In the genomic region with DNA sequence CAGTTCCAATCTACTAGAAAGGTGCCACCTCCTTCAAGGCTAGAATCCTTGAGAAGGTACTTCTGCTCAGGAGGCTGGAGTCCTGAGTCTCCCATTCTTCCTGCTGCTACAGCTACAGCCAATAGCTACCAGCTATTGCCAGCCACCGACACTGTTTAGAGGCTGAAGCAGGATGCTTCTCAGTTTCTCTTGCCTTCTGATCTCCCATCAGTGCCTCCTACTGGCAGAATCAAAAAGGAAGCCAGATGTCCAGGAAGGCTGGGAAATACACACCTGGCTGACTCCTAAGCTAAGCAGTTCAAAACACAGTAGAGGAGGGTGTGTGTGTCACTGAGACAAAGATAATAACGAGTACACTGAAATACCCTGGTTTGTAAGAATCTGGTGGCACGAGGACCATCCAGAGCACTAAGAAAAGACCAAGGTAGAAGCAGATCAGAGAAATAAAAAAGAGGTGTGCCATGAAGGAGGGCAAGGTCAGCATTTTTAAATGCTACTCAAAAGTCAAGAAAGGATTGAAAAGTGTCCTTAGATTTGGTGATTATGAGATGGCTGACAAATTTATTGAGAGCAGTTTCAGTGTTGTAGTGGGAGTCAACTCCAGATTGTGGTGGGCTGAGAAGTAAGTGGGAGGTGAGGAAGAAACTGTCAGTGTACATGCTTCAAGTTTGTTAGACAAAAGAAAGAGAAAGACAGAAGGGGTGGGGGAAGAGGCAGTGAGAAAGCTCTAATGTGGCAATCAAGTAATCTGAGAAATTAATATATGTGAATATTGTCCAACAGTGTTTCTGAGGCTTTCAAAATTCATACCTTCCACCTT, we compare ENCODE assay signal across 8 cellular contexts. TPM values are rescaled to one million over a fixed set of nuclear protein-coding genes. Genes with fewer than 3 reads are reported as not detected.
DNase-seq lines count a peak whose midpoint lies in the region; ATAC-seq, FAIRE-seq and TF ChIP-seq lines count a peak whose summit lies in the region.

No MANE protein-coding gene starts in this region.

- no peak overlapping the region for H2AFZ ChIP-seq in H1 (ENCODE audit: low read length)

- H2BK5ac ChIP-seq in H1 (ENCODE audit: low read depth, low read length) = no peak overlapping the region

- no peak overlapping the region for H2AK5ac ChIP-seq in H1 (ENCODE audit: low read depth, low read length)

- no peak overlapping the region for H3K27ac ChIP-seq in H1 (ENCODE audit: low read depth, low read length)
- peak overlapping the region in 2 of 8 donors; percentile 26 to 89 for H3K27ac ChIP-seq in spleen

- no peak overlapping the region for H4K5ac ChIP-seq in H1 (ENCODE audit: insufficient read length, low read depth, low read length)

- peak; percentile 31 for ATAC-seq in activated CD4-positive, alpha-beta T cell treated with anti-CD3 and anti-CD28 coated beads for 36 hours
- ATAC-seq in HG02798 (IDR thresholded peaks at IDR 0.05; ENCODE audit: poor library complexity, unreplicated experiment) = no peak

- peaks cover 0 to 7% of the 10 kb centered on the region in 2 experiments for H4K20me1 ChIP-seq in H1 (replicated peaks in 1 of 2; ENCODE audit: control insufficient read depth in 1 of 2, insufficient read depth in 2 of 2, low read length in 2 of 2)

- H3K14ac ChIP-seq in H1 (ENCODE audit: insufficient read length) = no peak overlapping the region

- no peaks in the 10 kb centered on the region for H3K79me2 ChIP-seq in H1 (ENCODE audit: control insufficient read depth in 1 of 2, insufficient read depth in 2 of 2, low read length in 2 of 2)

- no peak overlapping the region for H3K56ac ChIP-seq in H1 (replicated peaks; ENCODE audit: insufficient read length, low read depth, low read length)

- no peak overlapping the region; the same call in 1 of the 2 replicates for H2BK12ac ChIP-seq in H1 (ENCODE audit: low read depth, low read length)

- H3K4me3 Mint-ChIP-seq in activated CD4-positive, alpha-beta T cell treated with anti-CD3 and anti-CD28 coated beads for 36 hours = no peak overlapping the region

- H4K8ac ChIP-seq in H1 (ENCODE audit: extremely low read depth, insufficient read depth, low read length) = no peak overlapping the region

- no peak overlapping the region for H2BK120ac ChIP-seq in H1 (replicated peaks; ENCODE audit: low read depth, low read length)

- H3K4ac ChIP-seq in H1 (replicated peaks; ENCODE audit: insufficient read length, low read depth, low read length) = no peak overlapping the region

- POLR2A ChIA-PET in activated CD4-positive, alpha-beta T cell treated with anti-CD3 and anti-CD28 coated beads for 36 hours (lab: Charles Lee) = interaction anchor here (0.6 to 4.2 kb wide), 5 partner anchors 14 to 55 kb away, joined by 3 to 83 read pairs (median 8); no protein-coding TSS in a partner anchor
- POLR2A ChIA-PET in H1 (lab: Charles Lee; ENCODE audit: partially characterized antibody) = interaction anchor here (1.2 to 33.3 kb wide), 5 partner anchors 9 to 61 kb away, joined by 3 to 1158 read pairs (median 14); a partner anchor contains a TSS

- TF ChIP-seq POLR2A in H1 (IDR thresholded peaks at IDR 0.05; ENCODE audit: control extremely low read depth in 1 of 2, low read depth in 2 of 2, low read length in 2 of 2) = no peak
- TF ChIP-seq POLR2A in spleen (IDR thresholded peaks at IDR 0.05) = no peak

- H3K23ac ChIP-seq in H1 (ENCODE audit: insufficient read length) = no peak overlapping the region

- H3K27ac Mint-ChIP-seq in activated CD4-positive, alpha-beta T cell treated with anti-CD3 and anti-CD28 coated beads for 36 hours = peak overlapping the region; percentile 7

- TF ChIP-seq RAD21 in H1 (IDR thresholded peaks at IDR 0.05 in 1 of 2, conservative IDR thresholded peaks at IDR 0.05 in 1 of 2; ENCODE audit: low read depth in 2 of 2, low read length in 2 of 2) = peak; percentile 12 to 50; a peak in 3 of 4 replicates

- H3K18ac ChIP-seq in H1 (ENCODE audit: extremely low read depth, low read length) = no peak overlapping the region

- H3K23me2 ChIP-seq in H1 (ENCODE audit: low read depth, low read length) = 0 out of 2 replicates have a peak, but pooled peaks cover 4% of the 10 kb centered on the region

- peak; percentile 90 for FAIRE-seq in H1 (lab: Jason Lieb, UNC)

- H3K9me3 Mint-ChIP-seq in activated CD4-positive, alpha-beta T cell treated with anti-CD3 and anti-CD28 coated beads for 36 hours (ENCODE audit: low read depth) = no peaks in the 10 kb centered on the region

- H3K9ac ChIP-seq in H1 (replicated peaks in 1 of 4; ENCODE audit: extremely low read depth in 1 of 4, low read depth in 3 of 4, low read length in 3 of 4) = no peak overlapping the region

- no peaks in the 10 kb centered on the region for H3K79me1 ChIP-seq in H1 (ENCODE audit: low read depth, low read length)

- H2BK15ac ChIP-seq in H1 (ENCODE audit: low read length) = no peak overlapping the region

- intact Hi-C loops in activated CD4-positive, alpha-beta T cell treated with anti-CD3 and anti-CD28 coated beads for 36 hours (cut with DNase I, micrococcal nuclease) = no loop called here
- intact Hi-C loops in spleen (cut with DNase I; ENCODE audit: low total_unique reads) = no loop called here

- TF ChIP-seq CTCF in H1 (IDR thresholded peaks at IDR 0.05; ENCODE audit: control extremely low read depth in 1 of 3, insufficient read depth in 1 of 3, low read depth in 1 of 3, low read length in 3 of 3) = peak; percentile 27 to 86 (median 76)
- TF ChIP-seq CTCF in spleen (IDR thresholded peaks at IDR 0.05 in 8 of 11, conservative IDR thresholded peaks at IDR 0.05 in 3 of 11) = peak in 8 of 11 experiments; percentile 6 to 43 (median 24)

- H4K91ac ChIP-seq in H1 (replicated peaks; ENCODE audit: insufficient read length, low read length) = no peak overlapping the region

- H3K9me3 ChIP-seq in H1 (ENCODE audit: insufficient read depth in 2 of 2, low read depth in 1 of 2, low read length in 1 of 2) = no peaks in the 10 kb centered on the region
- H3K9me3 ChIP-seq in spleen = no peaks in the 10 kb centered on the region

- H3K4me1 ChIP-seq in H1 (replicated peaks in 1 of 4; ENCODE audit: control insufficient read depth in 3 of 4, insufficient read depth in 4 of 4, low read length in 3 of 4) (peaks cover 0 to 10% (median 3%) of the 10 kb centered on the region in 4 experiments; a peak in 5 of 7 replicates), spleen (peaks cover 14 to 70% (median 56%) of the 10 kb centered on the region in 6 donors)

- WGBS in H1 (ENCODE audit: extremely low coverage in 1 of 2, insufficient coverage in 1 of 2, insufficient read length in 1 of 2, insufficient replicate concordance in 2 of 2, low coverage in 1 of 2, low lambda C conversion rate in 2 of 2, missing lambda C conversion rate in 1 of 2), 2 experiments = 41% methylated on average over 3 of the region's 3 CpGs; no CpG with 5 or more reads in 1 of the 2 experiments
- WGBS in spleen, 5 donors = 37 to 70% (median 41%) methylated on average over 3 of the region's 3 CpGs

- DNase-seq in activated CD4-positive, alpha-beta T cell treated with anti-CD3 and anti-CD28 coated beads for 36 hours = peak; percentile 55
- no peak for DNase-seq in activated CD4-positive, alpha-beta T cell treated with anti-CD3 and anti-CD28 coated beads, Interleukin-2, amount 50 U/mL, for 4 hours
- DNase-seq in NCI-H526 treated with DMSO at 0.1 percent for 48 hours (lab: John Stamatoyannopoulos, UW) (peak; percentile 13), H1 (ENCODE audit: low read depth in 1 of 2, low spot score in 2 of 2) (peak in 1 of 2 experiments; percentile 54), spleen (no peak), Kasumi-1 (lab: John Stamatoyannopoulos, UW) (no peak), NK-92 (lab: John Stamatoyannopoulos, UW; ENCODE audit: unreplicated experiment) (no peak)

- TF ChIP-seq EP300 in H1 (IDR thresholded peaks at IDR 0.05; ENCODE audit: borderline replicate concordance in 1 of 2, low read depth in 2 of 2, low read length in 2 of 2) = no peak

- H3K4me3 ChIP-seq in H1 (ENCODE audit: extremely low read depth in 1 of 4, insufficient read depth in 2 of 4, low read depth in 3 of 4, low read length in 4 of 4) (no peak overlapping the region), spleen (no peak overlapping the region)

- H2BK20ac ChIP-seq in H1 (ENCODE audit: low read length) = no peak overlapping the region

- no peak overlapping the region for H3K4me2 ChIP-seq in H1 (ENCODE audit: insufficient read depth in 1 of 2, low read depth in 2 of 2, low read length in 2 of 2)

- H3K27me3 ChIP-seq in H1 (replicated peaks in 1 of 4; ENCODE audit: control insufficient read depth in 3 of 4, extremely low read depth in 1 of 4, insufficient read depth in 3 of 4, low read length in 3 of 4) (no peaks in the 10 kb centered on the region; a peak in 1 of 7 replicates), spleen (replicated peaks in 1 of 7) (no peaks in the 10 kb centered on the region)

- H3K4me1 Mint-ChIP-seq in activated CD4-positive, alpha-beta T cell treated with anti-CD3 and anti-CD28 coated beads for 36 hours = peaks cover 41% of the 10 kb centered on the region

- H3K27me3 Mint-ChIP-seq in activated CD4-positive, alpha-beta T cell treated with anti-CD3 and anti-CD28 coated beads for 36 hours = no peaks in the 10 kb centered on the region

- CTCF ChIA-PET in activated CD4-positive, alpha-beta T cell treated with anti-CD3 and anti-CD28 coated beads for 36 hours (lab: Charles Lee) = interaction anchor here (0.6 to 10.4 kb wide), 20 partner anchors 8 to 268 kb away, joined by 3 to 197 read pairs (median 10); a partner anchor contains a TSS
- CTCF ChIA-PET in H1 (lab: Charles Lee; ENCODE audit: partially characterized antibody) = interaction anchor here (0.6 to 11.1 kb wide), 27 partner anchors 11 to 734 kb away, joined by 3 to 168 read pairs (median 6); a partner anchor contains a TSS

- no peaks in the 10 kb centered on the region for H3K36me3 ChIP-seq in H1 (ENCODE audit: control insufficient read depth in 2 of 4, insufficient read depth in 4 of 4, low read length in 3 of 4)
- peaks cover 0 to 10% (median 0%) of the 10 kb centered on the region in 6 donors for H3K36me3 ChIP-seq in spleen

- no peaks in the 10 kb centered on the region for H3K36me3 Mint-ChIP-seq in activated CD4-positive, alpha-beta T cell treated with anti-CD3 and anti-CD28 coated beads for 36 hours (ENCODE audit: low read depth)

RNA-seq across cellular contexts. Expression of a gene that starts 2.3 kb away (rescaled TPM):
- 10 to 100 TPM; 11.8 TPM for total RNA-seq in activated CD4-positive, alpha-beta T cell treated with anti-CD3 and anti-CD28 coated beads for 36 hours
- 13.3 and 15.1 TPM in 2 replicates for total RNA-seq in H1 (2021; fragmentation: NEBNext Ultra II Directional; extraction: Animal tissue kit (Norgen Biotek cat#: 25700))
- polyA plus RNA-seq in H1 (2011; rRNA removed) (18.0 and 23.1 TPM in 2 replicates), spleen (100 to 1,000 TPM; 235 to 423 (median 270) TPM)
- polyA plus RNA-seq in H1 (2011; cell fraction: cytosol; rRNA removed) = 16.6 TPM
- polyA plus RNA-seq in H1 (2011; cell fraction: nucleus; rRNA removed) = 27.7 TPM
- polyA plus RNA-seq in H1 (2012, experiment 1 of 2) = 11.8 to 16.5 TPM (median 15.3 TPM) in 4 replicates
- 18.7 TPM for polyA plus RNA-seq in H1 (2012, experiment 2 of 2)
- polyA plus RNA-seq in H1 (2013, experiment 1 of 2) = 14.8 TPM
- 15.8 TPM for polyA plus RNA-seq in H1 (2013, experiment 2 of 2)
- polyA minus RNA-seq in H1 (2011; rRNA and poly(A)+ RNA removed) = 8.9 and 9.5 TPM in 2 replicates
- polyA minus RNA-seq in H1 (2011; cell fraction: cytosol; rRNA and poly(A)+ RNA removed) = 5.5 TPM
- 8.5 TPM for polyA minus RNA-seq in H1 (2011; cell fraction: nucleus; rRNA and poly(A)+ RNA removed)
- total RNA-seq in spleen = 100 to 1,000 TPM; 141 to 218 (median 173) TPM

RNA-seq across cellular contexts. Expression of a gene that starts 13.2 kb away (rescaled TPM):
- 100 to 1,000 TPM; 230 to 338 TPM for total RNA-seq in activated CD4-positive, alpha-beta T cell treated with anti-CD3 and anti-CD28 coated beads for 36 hours
- 179 and 185 TPM in 2 replicates for total RNA-seq in H1 (2021; fragmentation: NEBNext Ultra II Directional; extraction: Animal tissue kit (Norgen Biotek cat#: 25700))
- 101 and 132 TPM in 2 replicates for polyA plus RNA-seq in H1 (2011; rRNA removed)
- polyA plus RNA-seq in H1 (2011; cell fraction: cytosol; rRNA removed) = 118 TPM
- 277 TPM for polyA plus RNA-seq in H1 (2011; cell fraction: nucleus; rRNA removed)
- 160 to 229 TPM (median 169 TPM) in 4 replicates for polyA plus RNA-seq in H1 (2012, experiment 1 of 2)
- 108 TPM for polyA plus RNA-seq in H1 (2012, experiment 2 of 2)
- 146 TPM for polyA plus RNA-seq in H1 (2013, experiment 1 of 2)
- polyA plus RNA-seq in H1 (2013, experiment 2 of 2) = 135 TPM
- 120 and 132 TPM in 2 replicates for polyA minus RNA-seq in H1 (2011; rRNA and poly(A)+ RNA removed)
- 85.9 TPM for polyA minus RNA-seq in H1 (2011; cell fraction: cytosol; rRNA and poly(A)+ RNA removed)
- 174 TPM for polyA minus RNA-seq in H1 (2011; cell fraction: nucleus; rRNA and poly(A)+ RNA removed)
- 100 to 1,000 TPM; 169 to 277 (median 234) TPM for total RNA-seq in spleen
- polyA plus RNA-seq in spleen = 100 to 1,000 TPM in 2 of 3 donors, 10 to 100 TPM in 1; 80.5 to 127 (median 103) TPM

RNA-seq across cellular contexts. Expression of a gene that starts 14.4 kb away (rescaled TPM):
- total RNA-seq in activated CD4-positive, alpha-beta T cell treated with anti-CD3 and anti-CD28 coated beads for 36 hours = 1 to 10 TPM; 1.9 to 2.3 TPM
- 1.3 and 2.7 TPM in 2 replicates for total RNA-seq in H1 (2021; fragmentation: NEBNext Ultra II Directional; extraction: Animal tissue kit (Norgen Biotek cat#: 25700))
- polyA plus RNA-seq in H1 (2011; rRNA removed) (3.2 and 4.7 TPM in 2 replicates), spleen (100 to 1,000 TPM; 158 to 226 (median 209) TPM)
- 3.1 TPM for polyA plus RNA-seq in H1 (2011; cell fraction: cytosol; rRNA removed)
- 2.7 TPM for polyA plus RNA-seq in H1 (2011; cell fraction: nucleus; rRNA removed)
- 1.6 to 2.7 TPM (median 2.2 TPM) in 4 replicates for polyA plus RNA-seq in H1 (2012, experiment 1 of 2)
- 3.1 TPM for polyA plus RNA-seq in H1 (2012, experiment 2 of 2)
- polyA plus RNA-seq in H1 (2013, experiment 1 of 2) = 4.2 TPM
- 4.2 TPM for polyA plus RNA-seq in H1 (2013, experiment 2 of 2)
- 2.2 and 2.5 TPM in 2 replicates for polyA minus RNA-seq in H1 (2011; rRNA and poly(A)+ RNA removed)
- 2.0 TPM for polyA minus RNA-seq in H1 (2011; cell fraction: cytosol; rRNA and poly(A)+ RNA removed)
- 1.7 TPM for polyA minus RNA-seq in H1 (2011; cell fraction: nucleus; rRNA and poly(A)+ RNA removed)
- total RNA-seq in spleen = 100 to 1,000 TPM; 124 to 178 (median 144) TPM

RNA-seq across cellular contexts. Expression of a gene that starts 54.2 kb away (rescaled TPM):
- 1 to 10 TPM; 1.7 to 3.3 TPM for total RNA-seq in activated CD4-positive, alpha-beta T cell treated with anti-CD3 and anti-CD28 coated beads for 36 hours
- total RNA-seq in H1 (2021; fragmentation: NEBNext Ultra II Directional; extraction: Animal tissue kit (Norgen Biotek cat#: 25700)) = 23.7 TPM in 2 replicates
- polyA plus RNA-seq in H1 (2011; rRNA removed) = 89.0 and 120 TPM in 2 replicates
- 55.7 TPM for polyA plus RNA-seq in H1 (2011; cell fraction: cytosol; rRNA removed)
- polyA plus RNA-seq in H1 (2011; cell fraction: nucleus; rRNA removed) = 127 TPM
- polyA plus RNA-seq in H1 (2012, experiment 1 of 2) = 30.8 to 37.5 TPM (median 34.1 TPM) in 4 replicates
- polyA plus RNA-seq in H1 (2012, experiment 2 of 2) = 56.4 TPM
- polyA plus RNA-seq in H1 (2013, experiment 1 of 2) = 32.5 TPM
- 36.8 TPM for polyA plus RNA-seq in H1 (2013, experiment 2 of 2)
- polyA minus RNA-seq in H1 (2011; rRNA and poly(A)+ RNA removed) = 73.5 and 94.6 TPM in 2 replicates
- 28.8 TPM for polyA minus RNA-seq in H1 (2011; cell fraction: cytosol; rRNA and poly(A)+ RNA removed)
- polyA minus RNA-seq in H1 (2011; cell fraction: nucleus; rRNA and poly(A)+ RNA removed) = 40.2 TPM
- total RNA-seq in spleen = 10 to 100 TPM; 30.8 to 89.5 (median 68.6) TPM
- 10 to 100 TPM; 36.9 to 48.7 (median 40.0) TPM for polyA plus RNA-seq in spleen

Comparison
In these comparisons a context has a peak if more than half of its experiments do, and no peak if none do; other contexts are left out.
1. DNase-seq: peak in activated CD4-positive, alpha-beta T cell treated with anti-CD3 and anti-CD28 coated beads for 36 hours (single experiment) and NCI-H526 treated with DMSO at 0.1 percent for 48 hours (single experiment); none in activated CD4-positive, alpha-beta T cell treated with anti-CD3 and anti-CD28 coated beads, Interleukin-2, amount 50 U/mL, for 4 hours (0 of 2), spleen (single experiment), Kasumi-1 (0 of 2) and NK-92 (single experiment).
2. RNA of a gene that starts 14.4 kb away (total RNA-seq): 124 to 178 TPM in spleen; 1.3 to 2.7 TPM in H1 and 1.9 to 2.3 TPM in activated CD4-positive, alpha-beta T cell treated with anti-CD3 and anti-CD28 coated beads for 36 hours; every median in the first group is over 10 times any median in the second.